1 cellular context compared by ENCODE assay signal in the genomic region with DNA sequence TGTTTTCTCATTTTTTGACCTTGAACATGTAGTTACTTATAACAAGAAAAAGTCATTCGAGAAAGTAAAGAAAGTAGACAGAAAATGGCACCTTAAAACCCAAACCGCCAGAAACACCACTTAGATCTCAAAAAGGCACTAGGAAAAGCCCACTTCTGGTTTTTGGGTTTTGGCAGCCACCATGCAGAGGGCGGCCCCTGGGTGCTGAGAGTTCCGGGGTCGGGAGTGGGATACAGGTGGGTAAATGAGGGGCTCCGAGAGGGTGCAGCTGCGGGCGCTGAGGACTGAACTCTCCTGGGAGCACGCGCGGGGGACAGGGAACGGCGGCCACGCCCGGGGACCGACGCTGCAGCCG.
TF ChIP-seq lines count a peak whose summit lies in the region.

No MANE protein-coding gene starts in this region.

TF ChIP-seq in WTC11, 78 proteins besides CTCF, POLR2A, EP300 and RAD21 (continued from another document):
- TF ChIP-seq ZNF281 (CRISPR knock-in tag; IDR thresholded peaks at IDR 0.05) (no peak), MYBL2 (CRISPR knock-in tag; IDR thresholded peaks at IDR 0.05) (no peak), ATF6 (CRISPR knock-in tag; IDR thresholded peaks at IDR 0.05) (no peak), FOXK1 (CRISPR knock-in tag; IDR thresholded peaks at IDR 0.05) (no peak)
